1 cellular context compared by ENCODE assay signal in the genomic region with DNA sequence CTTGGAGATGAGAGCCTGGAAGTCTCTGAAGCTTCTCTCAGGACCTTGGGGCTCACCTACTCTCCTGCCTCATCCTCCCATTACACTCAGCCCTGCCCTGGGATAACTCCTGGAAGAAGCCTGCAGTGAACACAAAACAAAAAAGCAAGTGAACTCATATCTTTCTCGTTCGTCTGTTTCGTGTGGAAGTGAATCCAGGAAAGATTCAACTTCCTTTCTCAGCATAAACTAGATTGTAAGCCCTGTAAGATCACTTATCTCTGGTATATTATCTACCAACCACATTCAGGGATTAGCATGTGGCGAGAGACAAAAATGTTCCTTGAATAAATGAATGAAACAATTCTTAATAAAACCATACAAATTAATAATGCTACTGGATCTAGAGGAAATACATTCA.
TF ChIP-seq lines count a peak whose summit lies in the region.

No MANE protein-coding gene starts in this region.

TF ChIP-seq in IMR-90, 13 proteins besides CTCF, POLR2A, EP300 and RAD21:
- no peak for TF ChIP-seq FOS (IDR thresholded peaks at IDR 0.05; ENCODE audit: low read depth, low read length)
- TF ChIP-seq, protein P1, sequence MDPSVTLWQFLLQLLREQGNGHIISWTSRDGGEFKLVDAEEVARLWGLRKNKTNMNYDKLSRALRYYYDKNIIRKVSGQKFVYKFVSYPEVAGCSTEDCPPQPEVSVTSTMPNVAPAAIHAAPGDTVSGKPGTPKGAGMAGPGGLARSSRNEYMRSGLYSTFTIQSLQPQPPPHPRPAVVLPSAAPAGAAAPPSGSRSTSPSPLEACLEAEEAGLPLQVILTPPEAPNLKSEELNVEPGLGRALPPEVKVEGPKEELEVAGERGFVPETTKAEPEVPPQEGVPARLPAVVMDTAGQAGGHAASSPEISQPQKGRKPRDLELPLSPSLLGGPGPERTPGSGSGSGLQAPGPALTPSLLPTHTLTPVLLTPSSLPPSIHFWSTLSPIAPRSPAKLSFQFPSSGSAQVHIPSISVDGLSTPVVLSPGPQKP (IDR thresholded peaks at IDR 0.05; ENCODE audit: borderline replicate concordance, low read depth, low read length) = no peak
- TF ChIP-seq RFX5 (IDR thresholded peaks at IDR 0.05; ENCODE audit: low read depth, low read length) = no peak
- TF ChIP-seq MAZ (IDR thresholded peaks at IDR 0.05; ENCODE audit: borderline replicate concordance, low read depth, low read length) = no peak
- TF ChIP-seq MAFK (IDR thresholded peaks at IDR 0.05; ENCODE audit: low read depth, low read length) = no peak
- no peak for TF ChIP-seq MXI1 (IDR thresholded peaks at IDR 0.05; ENCODE audit: borderline replicate concordance, low read depth, low read length)
- TF ChIP-seq BHLHE40 (IDR thresholded peaks at IDR 0.05; ENCODE audit: low read depth, low read length) = no peak
- TF ChIP-seq CHD1 (IDR thresholded peaks at IDR 0.05; ENCODE audit: low read depth, low read length) = no peak
- TF ChIP-seq CEBPB (IDR thresholded peaks at IDR 0.05; ENCODE audit: low read depth, low read length) = no peak
TF ChIP-seq in IMR-90: peak in this region for 0.
